Comparison of ENCODE assay signal across 11 cellular contexts in the genomic region with DNA sequence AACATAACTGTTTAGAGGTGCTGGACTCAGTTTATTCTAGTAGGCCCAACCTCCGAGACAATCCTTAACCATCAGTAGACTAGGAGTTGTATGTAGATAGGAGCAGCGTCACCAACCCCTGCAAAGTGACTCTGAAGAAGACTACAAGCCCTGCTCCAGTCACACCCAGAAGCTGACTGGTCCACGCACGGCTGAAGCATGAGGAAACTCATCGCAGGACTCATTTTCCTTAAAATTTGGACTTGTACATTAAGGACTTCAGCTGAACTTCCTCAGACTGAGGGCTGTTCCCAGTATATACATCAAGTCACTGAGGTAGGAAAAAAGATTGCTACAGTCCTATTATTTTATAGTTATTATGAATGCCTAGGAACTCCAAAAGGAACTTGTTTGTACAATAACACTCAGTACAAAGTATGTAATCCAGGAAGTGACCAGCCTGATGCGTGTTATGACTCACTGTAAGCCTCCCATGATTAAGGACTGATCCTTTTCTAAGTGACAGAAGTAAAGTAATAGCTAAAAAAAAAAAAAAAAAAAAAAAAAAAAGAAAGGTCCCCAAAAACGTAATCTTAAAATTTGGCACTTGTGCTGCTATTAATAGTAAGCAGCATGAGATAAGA. TPM values are rescaled to one million over a fixed set of nuclear protein-coding genes. Genes with fewer than 3 reads are reported as not detected.
DNase-seq lines count a peak whose midpoint lies in the region; ATAC-seq and TF ChIP-seq lines count a peak whose summit lies in the region.
"Had no signal": no experiment of that assay in that cellular context is flagged by ENCODE, and none has a peak within 500 bp of the region (broad histone marks: within the 10 kb centered on the region; RNA-seq: fewer than 3 reads in every experiment).

No MANE protein-coding gene starts in this region.

- H2AFZ ChIP-seq in mammary epithelial cell (ENCODE audit: low read depth, low read length), result peak overlapping the region; percentile 58

- H3K9me3 Mint-ChIP-seq in nephron, result no peaks in the 10 kb centered on the region

- no peak overlapping the region for H3K4me3 ChIP-seq in mammary epithelial cell (replicated peaks in 1 of 3; ENCODE audit: insufficient read depth in 1 of 3, low read depth in 2 of 3, low read length in 3 of 3)

- H3K9ac ChIP-seq in mammary epithelial cell (ENCODE audit: insufficient read depth, low read length), result no peak overlapping the region

- H3K9me3 ChIP-seq in mammary epithelial cell (replicated peaks; ENCODE audit: insufficient read depth, low read length), result no peaks in the 10 kb centered on the region

- H4K20me1 ChIP-seq in mammary epithelial cell (ENCODE audit: insufficient read depth, low read length), result no peaks in the 10 kb centered on the region

- H3K36me3 ChIP-seq in mammary epithelial cell (ENCODE audit: insufficient read depth, low read length), result no peaks in the 10 kb centered on the region

- peak; percentile 52 for ATAC-seq in GM18511 (IDR thresholded peaks at IDR 0.05; ENCODE audit: unreplicated experiment)
- peak; percentile 41 for ATAC-seq in HG03565 (IDR thresholded peaks at IDR 0.05; ENCODE audit: unreplicated experiment)

- intact Hi-C loops in mammary epithelial cell (cut with micrococcal nuclease), result no loop called here

- BruUV-seq in mammary epithelial cell (replicated peaks; lab: Mats Ljungman, UMichigan), result no TSS peak

- H3K36me3 Mint-ChIP-seq in nephron (ENCODE audit: low read depth), result peaks cover 24% of the 10 kb centered on the region
- H3K36me3 Mint-ChIP-seq: memory B cell had no signal

- no peak overlapping the region for H3K4me2 ChIP-seq in mammary epithelial cell (ENCODE audit: insufficient read depth, low read depth, low read length)

- peaks cover 5% of the 10 kb centered on the region for H3K4me1 ChIP-seq in mammary epithelial cell (ENCODE audit: insufficient read depth, low read length)

- CTCF ChIA-PET in mammary epithelial cell (lab: Charles Lee; ENCODE audit: low non-redundant PET), result no interaction called here

- in situ Hi-C loops in mammary epithelial cell (cut with MboI; ENCODE audit: low sequenced_read_pairs in 2 of 2), result no loop called here

- peak overlapping the region; percentile 57 for H3K27ac ChIP-seq in mammary epithelial cell (ENCODE audit: insufficient read depth, low read depth, low read length)

- TF ChIP-seq CTCF in mammary epithelial cell (conservative IDR thresholded peaks at IDR 0.05 in 1 of 2, IDR thresholded peaks at IDR 0.05 in 1 of 2; ENCODE audit: extremely low read depth in 1 of 2, insufficient read depth in 1 of 2, low read depth in 1 of 2, low read length in 2 of 2) (no peak), nephron (IDR thresholded peaks at IDR 0.05; ENCODE audit: unreplicated experiment in 3 of 3) (no peak)

- no peaks in the 10 kb centered on the region for H3K27me3 ChIP-seq in mammary epithelial cell (ENCODE audit: insufficient read depth, low read length)

- WGBS in mammary epithelial cell (ENCODE audit: low coverage, missing lambda C conversion rate), result 87% methylated on average over 7 of the region's 7 CpGs

- peak; percentile 71 for DNase-seq in mammary epithelial cell
- no peak for DNase-seq in T1000 (lab: John Stamatoyannopoulos, UW)
- DNase-seq in activated effector memory CD4-positive, alpha-beta T cell treated with anti-CD3 and anti-CD28 coated beads, Interleukin-2, amount 50 U/mL, for 16 hours, result no peak
- no peak for DNase-seq in stimulated activated naive CD4-positive, alpha-beta T cell treated with Interleukin-2 at 50 U/mL for 16 hours (lab: John Stamatoyannopoulos, UW)
- no peak for DNase-seq in cerebellar nuclear complex (lab: John Stamatoyannopoulos, UW)

- H3K79me2 ChIP-seq in mammary epithelial cell (ENCODE audit: insufficient read depth, low read length), result no peaks in the 10 kb centered on the region

- peak overlapping the region; percentile 47 to 96 (median 84) for H3K27ac Mint-ChIP-seq in nephron
- H3K27ac Mint-ChIP-seq: memory B cell had no signal

- peaks cover 38% of the 10 kb centered on the region for H3K4me1 Mint-ChIP-seq in nephron
- H3K4me1 Mint-ChIP-seq: memory B cell had no signal

- no peaks in the 10 kb centered on the region for H3K27me3 Mint-ChIP-seq in nephron (ENCODE audit: low read depth)
- H3K27me3 Mint-ChIP-seq: memory B cell had no signal

- dilution Hi-C loops in mammary epithelial cell (cut with HindIII; ENCODE audit: low sequenced_read_pairs), result no loop called here

- peak overlapping the region; percentile 78 to 81 (median 79) for H3K4me3 Mint-ChIP-seq in nephron
- H3K4me3 Mint-ChIP-seq: memory B cell had no signal

RNA-seq across cellular contexts. Expression of a gene that starts 41.6 kb away (rescaled TPM):
- under 1 TPM in 1 of 2 donors, not detected in 1; 0.33 TPM for total RNA-seq in mammary epithelial cell
- polyA plus RNA-seq in mammary epithelial cell, result not detected
- polyA minus RNA-seq in mammary epithelial cell, result not detected
- total RNA-seq: cardiac septum, Daoy had no signal
